ENCODE assay signal across 15 cellular contexts in the genomic region with DNA sequence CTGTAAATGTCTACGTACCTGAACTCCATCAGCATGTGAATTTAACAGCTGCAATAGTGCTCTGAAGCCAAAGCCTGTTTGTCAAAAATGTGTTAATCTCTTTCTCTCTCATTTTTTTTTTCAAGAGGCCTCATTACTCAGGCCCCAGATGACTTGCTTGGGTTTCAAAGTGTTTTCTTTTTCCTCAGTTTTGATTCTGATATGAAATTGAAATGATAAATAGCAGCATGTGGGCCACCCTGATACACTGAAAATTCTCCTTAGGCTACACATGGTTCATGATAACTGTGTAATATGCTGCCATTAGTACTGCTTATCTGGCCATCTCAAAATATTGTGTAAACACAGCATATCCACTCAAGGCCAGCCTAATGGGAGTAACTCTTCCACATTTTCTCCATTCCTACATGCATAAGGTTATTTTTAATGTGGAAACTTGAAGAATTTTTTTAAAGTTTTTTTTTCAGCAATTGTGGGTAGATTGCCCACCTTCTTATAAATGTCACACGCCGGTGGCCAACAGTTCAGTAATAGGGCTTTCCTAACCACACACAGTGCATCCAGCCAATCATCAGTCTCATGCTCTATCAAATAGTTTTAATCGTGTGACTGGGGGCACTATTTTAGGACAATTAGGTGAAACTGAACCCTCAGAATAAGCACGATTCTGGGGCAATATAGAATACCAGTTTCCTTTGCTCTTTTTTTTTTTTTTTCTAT. TPM values are rescaled to one million over a fixed set of nuclear protein-coding genes. Genes with fewer than 3 reads are reported as not detected.
DNase-seq lines count a peak whose midpoint lies in the region; ATAC-seq, FAIRE-seq and TF ChIP-seq lines count a peak whose summit lies in the region.
"Had no signal": no experiment of that assay in that cellular context is flagged by ENCODE, and none has a peak within 500 bp of the region (broad histone marks: within the 10 kb centered on the region; RNA-seq: fewer than 3 reads in every experiment).

No MANE protein-coding gene starts in this region.

- no peaks in the 10 kb centered on the region for H3K79me2 ChIP-seq in HepG2 (ENCODE audit: insufficient read depth, low read length)

- H4K20me1 ChIP-seq in HepG2 (ENCODE audit: insufficient read depth, low read length) = no peaks in the 10 kb centered on the region

- TF ChIP-seq POLR2A in HepG2 (IDR thresholded peaks at IDR 0.05; ENCODE audit: insufficient read depth in 1 of 2, low read depth in 2 of 2, low read length in 2 of 2) (no peak), upper lobe of left lung (IDR thresholded peaks at IDR 0.05) (no peak)

- peaks cover 2% of the 10 kb centered on the region for H3K36me3 Mint-ChIP-seq in activated naive CD4-positive, alpha-beta T cell treated with anti-CD3 and anti-CD28 coated beads, Interleukin-2, amount 50 U/mL, for 24 hours
- H3K36me3 Mint-ChIP-seq in activated B cell treated with CpG ODN at 0.5 μM for 24 hours (ENCODE audit: low read depth) (no peaks in the 10 kb centered on the region), endodermal cell (ENCODE audit: low read depth) (no peaks in the 10 kb centered on the region)

- H3K36me3 ChIP-seq in HepG2 (replicated peaks in 1 of 2; ENCODE audit: control insufficient read depth in 1 of 2, insufficient read depth in 2 of 2, low read length in 2 of 2) = no peaks in the 10 kb centered on the region
- H3K36me3 ChIP-seq in upper lobe of left lung = no peaks in the 10 kb centered on the region
- no peaks in the 10 kb centered on the region for H3K36me3 ChIP-seq in endodermal cell (ENCODE audit: control insufficient read depth, insufficient read depth, low read length)
- H3K36me3 ChIP-seq in H7 (replicated peaks; ENCODE audit: control insufficient read depth, insufficient read depth, low read length) = no peaks in the 10 kb centered on the region
- H3K36me3 ChIP-seq: BE2C, breast epithelium had no signal

- FAIRE-seq in HepG2 (lab: Jason Lieb, UNC) = no peak
- FAIRE-seq: H54 had no signal

- H3K27me3 ChIP-seq in HepG2 (ENCODE audit: control insufficient read depth in 1 of 2, insufficient read depth in 2 of 2, low read length in 2 of 2) (no peaks in the 10 kb centered on the region), upper lobe of left lung (no peaks in the 10 kb centered on the region), endodermal cell (ENCODE audit: control insufficient read depth, insufficient read depth, low read length, poor library complexity, severe bottlenecking) (no peaks in the 10 kb centered on the region), H7 (ENCODE audit: control insufficient read depth, insufficient read depth, low read length) (no peaks in the 10 kb centered on the region)
- H3K27me3 ChIP-seq: BE2C, breast epithelium had no signal

- CTCF ChIA-PET in activated B cell treated with CpG ODN at 0.5 μM for 24 hours (lab: Charles Lee) = no interaction called here
- CTCF ChIA-PET in HepG2 (lab: Yijun Ruan, JAX; ENCODE audit: low intra/inter-chr PET ratio, low total read pairs) = no interaction called here

- peak overlapping the region in 1 of 3 experiments; percentile 21; a peak in 1 of 6 replicates for H3K4me3 ChIP-seq in HepG2 (replicated peaks in 1 of 3; ENCODE audit: insufficient read depth in 1 of 3, low read depth in 2 of 3, low read length in 3 of 3)
- no peak overlapping the region for H3K4me3 ChIP-seq in upper lobe of left lung
- H3K4me3 ChIP-seq in endodermal cell (ENCODE audit: low read length) = no peak overlapping the region
- no peak overlapping the region for H3K4me3 ChIP-seq in H7 (ENCODE audit: insufficient read depth, low read depth, low read length)
- H3K4me3 ChIP-seq: breast epithelium had no signal

- H3K9ac ChIP-seq in HepG2 (ENCODE audit: insufficient read depth, low read depth, low read length) (no peak overlapping the region; the same call in 1 of the 2 replicates), endodermal cell (ENCODE audit: extremely low read depth, low read length, poor library complexity, severe bottlenecking) (no peak overlapping the region)

- intact Hi-C loops in activated B cell treated with CpG ODN at 0.5 μM for 24 hours (cut with micrococcal nuclease) = no loop called here
- intact Hi-C loops in HepG2 (cut with micrococcal nuclease; ENCODE audit: unreplicated experiment) = loop anchor here (2.0 kb wide), 1 partner anchor 18 kb away; no protein-coding TSS in a partner anchor

- 69% methylated on average over 5 of the region's 5 CpGs for WGBS in HepG2 (ENCODE audit: low lambda C conversion rate)
- WGBS in upper lobe of left lung, 2 donors = 55 to 71% methylated on average over 5 of the region's 5 CpGs
- 89 to 92% methylated on average over 4 of the region's 5 CpGs for whole genome bisulfite sequencing in endodermal cell (ENCODE audit: insufficient coverage in 1 of 2, insufficient read length in 1 of 2), 2 experiments

- peak overlapping the region; percentile 69 for H3K27ac Mint-ChIP-seq in activated naive CD4-positive, alpha-beta T cell treated with anti-CD3 and anti-CD28 coated beads, Interleukin-2, amount 50 U/mL, for 24 hours
- H3K27ac Mint-ChIP-seq in activated B cell treated with CpG ODN at 0.5 μM for 24 hours = peak overlapping the region; percentile 67
- H3K27ac Mint-ChIP-seq in endodermal cell = no peak overlapping the region

- H3K4me1 Mint-ChIP-seq in activated naive CD4-positive, alpha-beta T cell treated with anti-CD3 and anti-CD28 coated beads, Interleukin-2, amount 50 U/mL, for 24 hours = peaks cover 33% of the 10 kb centered on the region
- peaks cover 42% of the 10 kb centered on the region for H3K4me1 Mint-ChIP-seq in activated B cell treated with CpG ODN at 0.5 μM for 24 hours
- peaks cover 2% of the 10 kb centered on the region for H3K4me1 Mint-ChIP-seq in endodermal cell

- H3K4me1 ChIP-seq in HepG2 (ENCODE audit: insufficient read depth, low read length) = peaks cover 54% of the 10 kb centered on the region
- H3K4me1 ChIP-seq in upper lobe of left lung = peaks cover 7 to 14% (median 13%) of the 10 kb centered on the region in 4 donors
- no peaks in the 10 kb centered on the region for H3K4me1 ChIP-seq in endodermal cell (ENCODE audit: control insufficient read depth, insufficient read depth, low read length)
- H3K4me1 ChIP-seq: breast epithelium had no signal

- peak overlapping the region; percentile 59 for H3K4me2 ChIP-seq in HepG2 (ENCODE audit: low read depth, low read length)

- H3K9me3 Mint-ChIP-seq in activated naive CD4-positive, alpha-beta T cell treated with anti-CD3 and anti-CD28 coated beads, Interleukin-2, amount 50 U/mL, for 24 hours = no peaks in the 10 kb centered on the region
- H3K9me3 Mint-ChIP-seq in activated B cell treated with CpG ODN at 0.5 μM for 24 hours = no peaks in the 10 kb centered on the region
- no peaks in the 10 kb centered on the region for H3K9me3 Mint-ChIP-seq in endodermal cell

- peak overlapping the region; percentile 54 for H3K4me3 Mint-ChIP-seq in activated naive CD4-positive, alpha-beta T cell treated with anti-CD3 and anti-CD28 coated beads, Interleukin-2, amount 50 U/mL, for 24 hours
- H3K4me3 Mint-ChIP-seq in activated B cell treated with CpG ODN at 0.5 μM for 24 hours (no peak overlapping the region), endodermal cell (no peak overlapping the region)

- POLR2A ChIA-PET in activated B cell treated with CpG ODN at 0.5 μM for 24 hours (lab: Charles Lee) = interaction anchor here (0.7 to 2.4 kb wide), 5 partner anchors 10 to 1643 kb away, joined by 3 to 8 read pairs (median 4); a partner anchor contains a TSS
- POLR2A ChIA-PET in HepG2 (lab: Yijun Ruan, JAX) = interaction anchor here (0.8 to 1.5 kb wide), 4 partner anchors 13 to 194 kb away, joined by 3 to 11 read pairs (median 5); a partner anchor contains a TSS

- in situ Hi-C loops in HepG2 (cut with HindIII; ENCODE audit: extremely low pct_ligation_motif_present, low pct_unique_long_range_greater_than_20kb) = no loop called here

- no TSS peak for BruUV-seq in HepG2 (replicated peaks; lab: Mats Ljungman, UMichigan)

- H2AFZ ChIP-seq in HepG2 (ENCODE audit: low read length) = no peak overlapping the region

- TF ChIP-seq EP300 in HepG2 (IDR thresholded peaks at IDR 0.05; ENCODE audit: low read depth in 2 of 2, low read length in 2 of 2) (no peak), HepG2 (CRISPR knock-in tag; IDR thresholded peaks at IDR 0.05; ENCODE audit: borderline replicate concordance) (no peak), upper lobe of left lung (IDR thresholded peaks at IDR 0.05) (no peak)

- TF ChIP-seq CTCF in activated B cell treated with CpG ODN at 0.5 μM for 24 hours (IDR thresholded peaks at IDR 0.05) (no peak), HepG2 (CRISPR knock-in tag; IDR thresholded peaks at IDR 0.05) (no peak), upper lobe of left lung (IDR thresholded peaks at IDR 0.05) (no peak), endodermal cell (conservative IDR thresholded peaks at IDR 0.05) (no peak)

- TF ChIP-seq RAD21 in HepG2 (CRISPR knock-in tag; IDR thresholded peaks at IDR 0.05) = no peak

- H3K27ac ChIP-seq in HepG2 (ENCODE audit: extremely low read length, insufficient read depth, low read length) (peak overlapping the region; percentile 64), upper lobe of left lung (peak overlapping the region in 3 of 4 donors; percentile 31 to 72 (median 42)), endodermal cell (ENCODE audit: low read depth, low read length) (no peak overlapping the region)
- H3K27ac ChIP-seq: breast epithelium had no signal

- H3K27me3 Mint-ChIP-seq in activated naive CD4-positive, alpha-beta T cell treated with anti-CD3 and anti-CD28 coated beads, Interleukin-2, amount 50 U/mL, for 24 hours = no peaks in the 10 kb centered on the region
- H3K27me3 Mint-ChIP-seq in activated B cell treated with CpG ODN at 0.5 μM for 24 hours (no peaks in the 10 kb centered on the region), endodermal cell (ENCODE audit: insufficient read depth) (no peaks in the 10 kb centered on the region)

- ATAC-seq in activated B cell treated with CpG ODN at 0.5 μM for 24 hours (ENCODE audit: low read depth) = no peak
- ATAC-seq in HepG2 = peak; percentile 66
- no peak for ATAC-seq in upper lobe of left lung (ENCODE audit: low FRiP score in 2 of 2)

- no peak for DNase-seq in activated naive CD4-positive, alpha-beta T cell treated with Interleukin-2 at 50 U/mL for 16 hours
- DNase-seq in activated B cell treated with CpG ODN at 0.5 μM for 24 hours = no peak
- peak; percentile 42 for DNase-seq in HepG2 (ENCODE audit: low spot score)
- DNase-seq in upper lobe of left lung = no peak
- no peak for DNase-seq in UCSD-AML1 (lab: John Stamatoyannopoulos, UW; ENCODE audit: unreplicated experiment)
- no peak for DNase-seq in endodermal cell
- no peak for DNase-seq in H7
- DNase-seq: BE2C; islet precursor cell; Karpas-422; stimulated activated CD4-positive, alpha-beta T cell treated with anti-CD3 and anti-CD28 coated beads, Interleukin-4, amount 100 ng/mL, for 1 hour; substantia nigra had no signal

- H3K9me3 ChIP-seq in HepG2 (ENCODE audit: low read length) (no peaks in the 10 kb centered on the region), upper lobe of left lung (no peaks in the 10 kb centered on the region), endodermal cell (ENCODE audit: control insufficient read depth, low read length) (no peaks in the 10 kb centered on the region)
- H3K9me3 ChIP-seq: BE2C, breast epithelium had no signal

RNA-seq across cellular contexts. Expression of a gene that starts 13.1 kb away (rescaled TPM):
- total RNA-seq in activated B cell treated with CpG ODN at 0.5 μM for 24 hours (135 and 166 TPM in 2 replicates), HepG2 (2016; rRNA removed; fragmentation: Illumina TruSeq; extraction: Trizol) (13.2 and 21.1 TPM in 2 replicates), upper lobe of left lung (10 to 100 TPM; 20.9 to 66.4 (median 30.8) TPM), endodermal cell (1 to 10 TPM; 7.3 to 9.8 TPM)
- total RNA-seq in HepG2 (2016; cell fraction: cytosol; rRNA removed; fragmentation: Illumina TruSeq; extraction: Trizol; ENCODE audit: low read depth) = 20.3 and 21.2 TPM in 2 replicates
- total RNA-seq in HepG2 (2016; cell fraction: insoluble cytoplasmic fraction; rRNA removed; fragmentation: Illumina TruSeq; extraction: Trizol) = 13.1 and 20.9 TPM in 2 replicates
- total RNA-seq in HepG2 (2016; cell fraction: membrane; rRNA removed; fragmentation: Illumina TruSeq; extraction: Trizol) = 19.6 and 22.0 TPM in 2 replicates
- 20.2 and 25.3 TPM in 2 replicates for total RNA-seq in HepG2 (2016; cell fraction: nucleus; rRNA removed; fragmentation: Illumina TruSeq; extraction: Trizol)
- 18.6 TPM in 2 replicates for polyA plus RNA-seq in HepG2 (2011; rRNA removed)
- polyA plus RNA-seq in HepG2 (2011; cell fraction: cytosol; rRNA removed) = 7.0 and 12.3 TPM in 2 replicates
- polyA plus RNA-seq in HepG2 (2011; cell fraction: nucleus; rRNA removed) = 15.7 and 19.7 TPM in 2 replicates
- 16.4 and 19.5 TPM in 2 replicates for polyA plus RNA-seq in HepG2 (2012)
- polyA plus RNA-seq in HepG2 (2016; cell fraction: cytosol; fragmentation: Illumina TruSeq; extraction: Trizol; ENCODE audit: low read depth) = 0.40 and 0.54 TPM in 2 replicates
- 13.2 and 15.0 TPM in 2 replicates for polyA plus RNA-seq in HepG2 (2016; cell fraction: insoluble cytoplasmic fraction; fragmentation: Illumina TruSeq; extraction: Trizol; ENCODE audit: low read depth)
- polyA plus RNA-seq in HepG2 (2016; cell fraction: membrane; fragmentation: Illumina TruSeq; extraction: Trizol; ENCODE audit: low read depth) = 1.5 and 1.9 TPM in 2 replicates
- 14.0 and 18.1 TPM in 2 replicates for polyA plus RNA-seq in HepG2 (2016; cell fraction: nucleus; fragmentation: Illumina TruSeq; extraction: Trizol; ENCODE audit: insufficient read depth, low read depth)
- polyA minus RNA-seq in HepG2 (2011; rRNA and poly(A)+ RNA removed; ENCODE audit: low replicate concordance) = 46.4 and 72.7 TPM in 2 replicates
- polyA minus RNA-seq in HepG2 (2011; cell fraction: cytosol; rRNA and poly(A)+ RNA removed) = 30.8 and 43.0 TPM in 2 replicates
- polyA minus RNA-seq in HepG2 (2011; cell fraction: nucleus; rRNA and poly(A)+ RNA removed) = 186 and 219 TPM in 2 replicates
- polyA plus RNA-seq in endodermal cell (2013, experiment 1 of 2) = 8.3 TPM
- 7.9 TPM for polyA plus RNA-seq in endodermal cell (2013, experiment 2 of 2)
- total RNA-seq in H7 (2014; rRNA removed; shearing (Covaris generic)) = 2.9 and 4.4 TPM in 2 replicates
